9 cellular contexts compared by ENCODE assay signal in genomic region chr1:154970631-154971340, GRCh38. TPM values are rescaled to one million over a fixed set of nuclear protein-coding genes. Genes with fewer than 3 reads are reported as not detected.
DNase-seq lines count a peak whose midpoint lies in the region; ATAC-seq, FAIRE-seq and TF ChIP-seq lines count a peak whose summit lies in the region.
"Had no signal": no experiment of that assay in that cellular context is flagged by ENCODE, and none has a peak within 500 bp of the region (broad histone marks: within the 10 kb centered on the region; RNA-seq: fewer than 3 reads in every experiment).

SHC1 (minus strand) TSS chr1:154970747; CDS start chr1:154970526, 221 bp downstream.

- H3K27me3 Mint-ChIP-seq in T-helper 1 cell treated with Interleukin-12 subunit alpha and Interleukin-12 subunit beta and Interleukin-4 antibody, amounts not matched to agents 30 μg/mL and 1 μg/mL, for 36 hours (ENCODE audit: low read depth): no peaks in the 10 kb centered on the region

- H3K9me3 Mint-ChIP-seq in T-helper 1 cell treated with Interleukin-12 subunit alpha and Interleukin-12 subunit beta and Interleukin-4 antibody, amounts not matched to agents 30 μg/mL and 1 μg/mL, for 36 hours: no peaks in the 10 kb centered on the region

- H4K20me1 ChIP-seq in DOHH2 (ENCODE audit: control insufficient read depth, insufficient read depth, low read depth, low read length): peaks cover 8% of the 10 kb centered on the region; the same call in 1 of the 2 replicates

- ATAC-seq in GM21515 (IDR thresholded peaks at IDR 0.05; ENCODE audit: unreplicated experiment): no peak

- H3K4me1 ChIP-seq in DOHH2 (ENCODE audit: control insufficient read depth, low read length): peaks cover 30% of the 10 kb centered on the region
- peaks cover 23 to 24% of the 10 kb centered on the region in 2 donors for H3K4me1 ChIP-seq in kidney (ENCODE audit: control insufficient read depth in 1 of 2, insufficient read depth in 1 of 2, low read depth in 1 of 2, low read length in 2 of 2)

- peaks cover 29% of the 10 kb centered on the region for H3K4me1 Mint-ChIP-seq in T-helper 1 cell treated with Interleukin-12 subunit alpha and Interleukin-12 subunit beta and Interleukin-4 antibody, amounts not matched to agents 30 μg/mL and 1 μg/mL, for 36 hours (ENCODE audit: low read depth)

- peak within 1 kb of the TSS; percentile 48 for H3K4me2 ChIP-seq in DOHH2 (ENCODE audit: low read length)

- H3K36me3 ChIP-seq in DOHH2 (ENCODE audit: control insufficient read depth, low read length) (peaks cover 62% of the 10 kb centered on the region), kidney (ENCODE audit: control insufficient read depth in 1 of 2, insufficient read depth in 2 of 2, low read length in 2 of 2) (peaks cover 19 to 25% of the 10 kb centered on the region in 2 donors)

- intact Hi-C loops in kidney (cut with DNase I): no loop called here

- peaks cover 4% of the 10 kb centered on the region; the same call in 1 of the 2 replicates for H3F3A ChIP-seq in DOHH2 (ENCODE audit: control insufficient read depth, insufficient read depth)

- no peak within 1 kb of the TSS for H3K27ac ChIP-seq in DOHH2 (ENCODE audit: low read depth, low read length)
- H3K27ac ChIP-seq in kidney (ENCODE audit: low read depth in 2 of 2, low read length in 2 of 2): peak within 1 kb of the TSS; percentile 95 to 98
- peak within 1 kb of the TSS; percentile 20 to 99 (median 97) for H3K27ac ChIP-seq in skin epidermis

- peaks cover 61% of the 10 kb centered on the region for H3K79me2 ChIP-seq in DOHH2 (ENCODE audit: control insufficient read depth, low read length)

- peaks cover 35% of the 10 kb centered on the region for H3K36me3 Mint-ChIP-seq in T-helper 1 cell treated with Interleukin-12 subunit alpha and Interleukin-12 subunit beta and Interleukin-4 antibody, amounts not matched to agents 30 μg/mL and 1 μg/mL, for 36 hours (ENCODE audit: low read depth)

- H3K27ac Mint-ChIP-seq in T-helper 1 cell treated with Interleukin-12 subunit alpha and Interleukin-12 subunit beta and Interleukin-4 antibody, amounts not matched to agents 30 μg/mL and 1 μg/mL, for 36 hours: peak within 1 kb of the TSS; percentile 78

- no peaks in the 10 kb centered on the region for H3K9me2 ChIP-seq in DOHH2 (replicated peaks; ENCODE audit: control insufficient read depth, low read length)

- H3K9me3 ChIP-seq in DOHH2 (ENCODE audit: control insufficient read depth, insufficient read depth, low read length) (no peaks in the 10 kb centered on the region), kidney (ENCODE audit: control insufficient read depth in 1 of 2, low read length in 2 of 2) (no peaks in the 10 kb centered on the region)

- FAIRE-seq in kidney (lab: Jason Lieb, UNC): no peak
- FAIRE-seq: islet of Langerhans had no signal

- peak within 1 kb of the TSS; percentile 52 for H3K4me3 Mint-ChIP-seq in T-helper 1 cell treated with Interleukin-12 subunit alpha and Interleukin-12 subunit beta and Interleukin-4 antibody, amounts not matched to agents 30 μg/mL and 1 μg/mL, for 36 hours

- TF ChIP-seq CTCF in DOHH2 (IDR thresholded peaks at IDR 0.05; ENCODE audit: low read depth, low read length, poor library complexity, severe bottlenecking) (no peak), choroid plexus epithelial cell (conservative IDR thresholded peaks at IDR 0.05; ENCODE audit: low read depth, low read length) (no peak), kidney (IDR thresholded peaks at IDR 0.05; ENCODE audit: borderline replicate concordance, extremely low read depth, insufficient read depth) (no peak)

- peak within 1 kb of the TSS; percentile 52 to 78 for H3K9ac ChIP-seq in kidney (ENCODE audit: low read length in 2 of 2)

- peak within 1 kb of the TSS; percentile 31 for H3K4me3 ChIP-seq in DOHH2 (ENCODE audit: low read length)
- peak within 1 kb of the TSS; percentile 71 for H3K4me3 ChIP-seq in choroid plexus epithelial cell (ENCODE audit: low read depth, low read length)
- H3K4me3 ChIP-seq in kidney (ENCODE audit: low read length in 2 of 2): peak within 1 kb of the TSS; percentile 42
- peak within 1 kb of the TSS; percentile 28 to 56 (median 36) for H3K4me3 ChIP-seq in skin epidermis

- peak; percentile 96 for DNase-seq in HT1080 (ENCODE audit: low read depth)
- peak; percentile 94 for DNase-seq in choroid plexus epithelial cell (ENCODE audit: low read depth)
- peak; percentile 98 for DNase-seq in kidney
- DNase-seq in germinal center (ENCODE audit: low spot score): no peak

- H3K27me3 ChIP-seq in DOHH2 (ENCODE audit: control insufficient read depth, low read length): no peaks in the 10 kb centered on the region

RNA-seq across cellular contexts. Expression of gene SHC1, which starts in this region (rescaled TPM):
- 126 and 173 TPM in 2 replicates for total RNA-seq in HT1080 (2014; rRNA removed; shearing (Covaris generic))
- 166 and 179 TPM in 2 replicates for polyA plus RNA-seq in HT1080 (2015; cell fraction: cytosol; rRNA removed)
- polyA plus RNA-seq in HT1080 (2015; cell fraction: nucleus; rRNA removed): 470 and 539 TPM in 2 replicates
- 153 TPM for total RNA-seq in kidney
- polyA plus RNA-seq in kidney (ENCODE audit: insufficient read depth, low read depth, low replicate concordance): 43.8 TPM
